ENCODE assay signal across 14 cellular contexts in genomic region chr11:14073821-14074529, GRCh38.
DNase-seq lines count a peak whose midpoint lies in the region; ATAC-seq, FAIRE-seq and TF ChIP-seq lines count a peak whose summit lies in the region.
"Had no signal": no experiment of that assay in that cellular context is flagged by ENCODE, and none has a peak within 500 bp of the region (broad histone marks: within the 10 kb centered on the region; RNA-seq: fewer than 3 reads in every experiment).

No MANE protein-coding gene starts in this region.

- DNase-seq in left ventricle myocardium superior (no peak), Right ventricle myocardium inferior (ENCODE audit: missing footprints) (no peak), left lung (no peak), upper lobe of right lung (no peak), T1000 (lab: John Stamatoyannopoulos, UW) (no peak), mesenteric fat pad (ENCODE audit: low spot score) (no peak), H54 (ENCODE audit: insufficient read length, low spot score) (no peak)
- DNase-seq: AML-193, MM.1S, NCI-H2171 treated with DMSO at 0.1 percent for 48 hours had no signal

- ATAC-seq in left ventricle myocardium superior (peak; percentile 58), Right ventricle myocardium inferior (no peak), left lung (peak; percentile 74), upper lobe of right lung (peak; percentile 47)

- H3K27me3 Mint-ChIP-seq in activated naive CD8-positive, alpha-beta T cell, result no peaks in the 10 kb centered on the region

- intact Hi-C loops in left ventricle myocardium superior (cut with micrococcal nuclease), result no loop called here
- intact Hi-C loops in Right ventricle myocardium inferior (cut with DNase I), result no loop called here
- intact Hi-C loops in left lung (cut with DNase I), result no loop called here
- intact Hi-C loops in upper lobe of right lung (cut with DNase I), result no loop called here

- peak overlapping the region; percentile 80 for H3K4me3 Mint-ChIP-seq in activated naive CD8-positive, alpha-beta T cell
- H3K4me3 Mint-ChIP-seq: activated T-helper 1 cell treated with anti-CD3 and anti-CD28 coated beads, Interleukin-12 subunit alpha, Interleukin-12 subunit beta, Interleukin-2, Interleukin-4 antibody, amounts not matched to agents 30 ng/mL and 10 ng/mL and 1 ng/mL, durations not matched to agents 14 hours and 24 hours and 36 hours had no signal

- no peaks in the 10 kb centered on the region for H3K9me3 Mint-ChIP-seq in activated naive CD8-positive, alpha-beta T cell (ENCODE audit: low read depth)
- H3K9me3 Mint-ChIP-seq: activated T-helper 1 cell treated with anti-CD3 and anti-CD28 coated beads, Interleukin-12 subunit alpha, Interleukin-12 subunit beta, Interleukin-2, Interleukin-4 antibody, amounts not matched to agents 30 ng/mL and 10 ng/mL and 1 ng/mL, durations not matched to agents 14 hours and 24 hours and 36 hours; central memory CD8-positive, alpha-beta T cell had no signal

- no peak for FAIRE-seq in H54 (lab: Jason Lieb, UNC)

- H3K9me3 ChIP-seq in left lung (no peaks in the 10 kb centered on the region), upper lobe of right lung (no peaks in the 10 kb centered on the region)

- H3K27ac Mint-ChIP-seq in activated naive CD8-positive, alpha-beta T cell, result peak overlapping the region; percentile 78
- H3K27ac Mint-ChIP-seq: activated T-helper 1 cell treated with anti-CD3 and anti-CD28 coated beads, Interleukin-12 subunit alpha, Interleukin-12 subunit beta, Interleukin-2, Interleukin-4 antibody, amounts not matched to agents 30 ng/mL and 10 ng/mL and 1 ng/mL, durations not matched to agents 14 hours and 24 hours and 36 hours had no signal

- TF ChIP-seq CTCF in left lung (IDR thresholded peaks at IDR 0.05) (no peak), upper lobe of right lung (IDR thresholded peaks at IDR 0.05) (no peak)

- TF ChIP-seq POLR2A in H54 (IDR thresholded peaks at IDR 0.05; ENCODE audit: low read depth, low read length), result no peak

- H3K4me1 ChIP-seq in left lung, result peaks cover 0 to 4% of the 10 kb centered on the region in 2 donors
- H3K4me1 ChIP-seq in upper lobe of right lung, result no peaks in the 10 kb centered on the region

- H3K27me3 ChIP-seq in left lung, result no peaks in the 10 kb centered on the region
- H3K27me3 ChIP-seq in upper lobe of right lung, result no peaks in the 10 kb centered on the region

- peaks cover 55% of the 10 kb centered on the region for H3K4me1 Mint-ChIP-seq in activated naive CD8-positive, alpha-beta T cell (ENCODE audit: low read depth)

- H3K27ac ChIP-seq in left lung, result peak overlapping the region in 1 of 2 donors; percentile 21
- H3K27ac ChIP-seq in upper lobe of right lung, result no peak overlapping the region
- H3K27ac ChIP-seq: SK-N-MC had no signal

- H3K36me3 ChIP-seq in left lung (no peaks in the 10 kb centered on the region), upper lobe of right lung (no peaks in the 10 kb centered on the region)

- H3K4me3 ChIP-seq in left lung (no peak overlapping the region), upper lobe of right lung (no peak overlapping the region)
- H3K4me3 ChIP-seq: SK-N-MC had no signal

- no peaks in the 10 kb centered on the region for H3K36me3 Mint-ChIP-seq in activated naive CD8-positive, alpha-beta T cell
